Comparison of ENCODE assay signal across 8 cellular contexts in genomic region chr11:12201016-12201985, GRCh38.
DNase-seq lines count a peak whose midpoint lies in the region; ATAC-seq and TF ChIP-seq lines count a peak whose summit lies in the region.

No MANE protein-coding gene starts in this region.

- ATAC-seq in GM21737 (IDR thresholded peaks at IDR 0.05; ENCODE audit: unreplicated experiment) (no peak), HG03175 (IDR thresholded peaks at IDR 0.05; ENCODE audit: unreplicated experiment) (no peak)

- H3K4me1 Mint-ChIP-seq in activated T-helper 2 cell treated with anti-CD3 and anti-CD28 coated beads, Interferon-gamma antibody, Interleukin-2, Interleukin-4, amounts not matched to agents 10 μg/mL and 5 μg/mL and 100 μg/mL, durations not matched to agents 14 hours and 24 hours and 36 hours (ENCODE audit: low read depth), result peaks cover 80% of the 10 kb centered on the region

- H3K4me3 ChIP-seq in GM23248 (no peak overlapping the region), left ventricle myocardium inferior (no peak overlapping the region), skeletal muscle tissue (ENCODE audit: low read length in 3 of 3) (no peak overlapping the region)

- DNase-seq in GM23248 (peak; percentile 94), left ventricle myocardium inferior (peak; percentile 72), NAMALWA (ENCODE audit: low spot score) (no peak), NCI-H510A (lab: John Stamatoyannopoulos, UW) (no peak)
- no peak for DNase-seq in activated T-helper 2 cell treated with anti-CD3 and anti-CD28 coated beads, Interferon-gamma antibody, Interleukin-2, Interleukin-4, amounts not matched to agents 10 μg/mL and 5 μg/mL and 100 μg/mL, durations not matched to agents 14 hours and 24 hours and 36 hours (ENCODE audit: low spot score)

- in situ Hi-C loops in GM23248 (cut with MboI), result no loop called here

- no peaks in the 10 kb centered on the region for H3K27me3 Mint-ChIP-seq in activated T-helper 2 cell treated with anti-CD3 and anti-CD28 coated beads, Interferon-gamma antibody, Interleukin-2, Interleukin-4, amounts not matched to agents 10 μg/mL and 5 μg/mL and 100 μg/mL, durations not matched to agents 14 hours and 24 hours and 36 hours (ENCODE audit: low read depth)

- H3K4me3 Mint-ChIP-seq in activated T-helper 2 cell treated with anti-CD3 and anti-CD28 coated beads, Interferon-gamma antibody, Interleukin-2, Interleukin-4, amounts not matched to agents 10 μg/mL and 5 μg/mL and 100 μg/mL, durations not matched to agents 14 hours and 24 hours and 36 hours (ENCODE audit: low read depth), result peak overlapping the region; percentile 66

- intact Hi-C loops in activated T-helper 2 cell treated with anti-CD3 and anti-CD28 coated beads, Interferon-gamma antibody, Interleukin-2, Interleukin-4, amounts not matched to agents 10 μg/mL and 5 μg/mL and 100 μg/mL, durations not matched to agents 14 hours and 24 hours and 36 hours (cut with micrococcal nuclease), result no loop called here
- intact Hi-C loops in left ventricle myocardium inferior (cut with micrococcal nuclease), result no loop called here

- H3K4me2 ChIP-seq in GM23248 (ENCODE audit: unreplicated experiment), result peak overlapping the region; percentile 49

- H3K4me1 ChIP-seq in GM23248 (ENCODE audit: insufficient read depth) (peaks cover 55% of the 10 kb centered on the region), left ventricle myocardium inferior (peaks cover 46% of the 10 kb centered on the region), skeletal muscle tissue (ENCODE audit: control insufficient read depth in 3 of 3, insufficient read depth in 3 of 3, low read length in 3 of 3) (peaks cover 9 to 24% (median 13%) of the 10 kb centered on the region in 3 donors)

- H3K9me2 ChIP-seq in GM23248 (ENCODE audit: insufficient read depth), result no peaks in the 10 kb centered on the region

- H3K9ac ChIP-seq in GM23248, result peak overlapping the region; percentile 72
- no peak overlapping the region for H3K9ac ChIP-seq in skeletal muscle tissue (ENCODE audit: low read depth in 1 of 3, low read length in 3 of 3)

- peak overlapping the region; percentile 71 for H3K27ac Mint-ChIP-seq in activated T-helper 2 cell treated with anti-CD3 and anti-CD28 coated beads, Interferon-gamma antibody, Interleukin-2, Interleukin-4, amounts not matched to agents 10 μg/mL and 5 μg/mL and 100 μg/mL, durations not matched to agents 14 hours and 24 hours and 36 hours

- peaks cover 63% of the 10 kb centered on the region for H3K79me2 ChIP-seq in GM23248 (ENCODE audit: insufficient read depth)

- peaks cover 98% of the 10 kb centered on the region for H3K36me3 Mint-ChIP-seq in activated T-helper 2 cell treated with anti-CD3 and anti-CD28 coated beads, Interferon-gamma antibody, Interleukin-2, Interleukin-4, amounts not matched to agents 10 μg/mL and 5 μg/mL and 100 μg/mL, durations not matched to agents 14 hours and 24 hours and 36 hours (ENCODE audit: low read depth)

- no peak overlapping the region for H2AFZ ChIP-seq in GM23248

- peak overlapping the region; percentile 93 for H3K27ac ChIP-seq in GM23248
- peak overlapping the region; percentile 86 for H3K27ac ChIP-seq in left ventricle myocardium inferior (replicated peaks)
- H3K27ac ChIP-seq in skeletal muscle tissue (ENCODE audit: low read depth, low read length), result peak overlapping the region; percentile 52

- peaks cover 26% of the 10 kb centered on the region for H3K9me3 Mint-ChIP-seq in activated T-helper 2 cell treated with anti-CD3 and anti-CD28 coated beads, Interferon-gamma antibody, Interleukin-2, Interleukin-4, amounts not matched to agents 10 μg/mL and 5 μg/mL and 100 μg/mL, durations not matched to agents 14 hours and 24 hours and 36 hours

- H3K36me3 ChIP-seq in GM23248 (ENCODE audit: low read depth), result peaks cover 9% of the 10 kb centered on the region; the same call in 1 of the 2 replicates
- H3K36me3 ChIP-seq in left ventricle myocardium inferior, result peaks cover 9% of the 10 kb centered on the region
- H3K36me3 ChIP-seq in skeletal muscle tissue (ENCODE audit: control insufficient read depth in 3 of 3, insufficient read depth in 3 of 3, low read length in 3 of 3), result peaks cover 0 to 5% (median 0%) of the 10 kb centered on the region in 3 donors

- TF ChIP-seq CTCF in left ventricle myocardium inferior (IDR thresholded peaks at IDR 0.05; ENCODE audit: borderline replicate concordance), result no peak

- H3F3A ChIP-seq in GM23248 (ENCODE audit: insufficient read depth), result peaks cover 69% of the 10 kb centered on the region

- H4K20me1 ChIP-seq in GM23248 (ENCODE audit: insufficient read depth), result no peaks in the 10 kb centered on the region

- H3K9me3 ChIP-seq in GM23248 (ENCODE audit: low read depth) (no peaks in the 10 kb centered on the region), left ventricle myocardium inferior (replicated peaks) (no peaks in the 10 kb centered on the region), skeletal muscle tissue (ENCODE audit: control insufficient read depth in 3 of 3, low read length in 3 of 3) (no peaks in the 10 kb centered on the region)

- H3K27me3 ChIP-seq in GM23248 (replicated peaks; ENCODE audit: insufficient read depth) (no peaks in the 10 kb centered on the region), left ventricle myocardium inferior (ENCODE audit: low read depth) (no peaks in the 10 kb centered on the region), skeletal muscle tissue (ENCODE audit: control insufficient read depth in 3 of 3, insufficient read depth in 3 of 3, low read length in 3 of 3) (no peaks in the 10 kb centered on the region)

- 47 to 50% methylated on average over 18 of the region's 18 CpGs for whole genome bisulfite sequencing in GM23248 (ENCODE audit: low coverage in 1 of 2, low lambda C conversion rate in 2 of 2, missing lambda C conversion rate in 2 of 2), 2 experiments

Comparison
In these comparisons a context has a peak if more than half of its experiments do, and no peak if none do; other contexts are left out.
1. DNase-seq: peak in GM23248 (single experiment) and left ventricle myocardium inferior (single experiment); none in activated T-helper 2 cell treated with anti-CD3 and anti-CD28 coated beads, Interferon-gamma antibody, Interleukin-2, Interleukin-4, amounts not matched to agents 10 μg/mL and 5 μg/mL and 100 μg/mL, durations not matched to agents 14 hours and 24 hours and 36 hours (single experiment), NAMALWA (single experiment) and NCI-H510A (single experiment).
2. Peak in every context shown above with its lines, with median percentiles within 50 percentile points of each other: H3K27ac ChIP-seq.